ENCODE assay signal across 1 cellular context in the genomic region with DNA sequence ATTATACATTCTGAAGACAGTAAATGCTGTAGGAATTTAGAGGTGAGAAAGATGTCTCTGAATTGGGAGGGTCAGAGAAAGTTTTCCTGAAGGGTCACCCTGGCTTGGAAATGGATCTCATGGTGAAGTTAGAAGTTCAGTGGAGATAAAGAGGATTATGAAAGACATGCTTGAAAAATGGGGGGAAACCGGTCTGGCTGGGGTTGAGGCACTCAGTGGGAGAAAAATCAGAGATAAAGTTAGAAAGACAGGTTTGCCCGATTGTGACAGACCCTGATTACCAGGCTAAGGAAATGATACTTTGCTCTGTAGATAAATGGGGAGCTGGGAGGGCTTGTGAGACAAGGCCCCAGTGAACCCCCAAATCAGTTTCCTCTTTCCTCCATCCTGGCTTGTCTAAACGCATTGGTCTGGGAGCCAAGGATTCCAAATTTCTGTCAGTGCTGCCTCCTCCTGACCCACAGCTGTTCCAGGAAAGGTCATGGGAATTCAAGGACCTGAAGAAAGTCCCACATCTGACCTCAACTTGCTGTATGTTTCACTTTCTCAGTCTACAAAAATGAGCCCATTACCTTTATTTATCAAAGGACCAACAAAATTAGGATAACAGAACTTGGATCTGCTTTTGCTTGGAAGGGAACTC.
TF ChIP-seq lines count a peak whose summit lies in the region.

No MANE protein-coding gene starts in this region.

TF ChIP-seq in GM23338, 12 proteins besides CTCF, POLR2A, EP300 and RAD21 (continued from another document):
- TF ChIP-seq, protein P1, sequence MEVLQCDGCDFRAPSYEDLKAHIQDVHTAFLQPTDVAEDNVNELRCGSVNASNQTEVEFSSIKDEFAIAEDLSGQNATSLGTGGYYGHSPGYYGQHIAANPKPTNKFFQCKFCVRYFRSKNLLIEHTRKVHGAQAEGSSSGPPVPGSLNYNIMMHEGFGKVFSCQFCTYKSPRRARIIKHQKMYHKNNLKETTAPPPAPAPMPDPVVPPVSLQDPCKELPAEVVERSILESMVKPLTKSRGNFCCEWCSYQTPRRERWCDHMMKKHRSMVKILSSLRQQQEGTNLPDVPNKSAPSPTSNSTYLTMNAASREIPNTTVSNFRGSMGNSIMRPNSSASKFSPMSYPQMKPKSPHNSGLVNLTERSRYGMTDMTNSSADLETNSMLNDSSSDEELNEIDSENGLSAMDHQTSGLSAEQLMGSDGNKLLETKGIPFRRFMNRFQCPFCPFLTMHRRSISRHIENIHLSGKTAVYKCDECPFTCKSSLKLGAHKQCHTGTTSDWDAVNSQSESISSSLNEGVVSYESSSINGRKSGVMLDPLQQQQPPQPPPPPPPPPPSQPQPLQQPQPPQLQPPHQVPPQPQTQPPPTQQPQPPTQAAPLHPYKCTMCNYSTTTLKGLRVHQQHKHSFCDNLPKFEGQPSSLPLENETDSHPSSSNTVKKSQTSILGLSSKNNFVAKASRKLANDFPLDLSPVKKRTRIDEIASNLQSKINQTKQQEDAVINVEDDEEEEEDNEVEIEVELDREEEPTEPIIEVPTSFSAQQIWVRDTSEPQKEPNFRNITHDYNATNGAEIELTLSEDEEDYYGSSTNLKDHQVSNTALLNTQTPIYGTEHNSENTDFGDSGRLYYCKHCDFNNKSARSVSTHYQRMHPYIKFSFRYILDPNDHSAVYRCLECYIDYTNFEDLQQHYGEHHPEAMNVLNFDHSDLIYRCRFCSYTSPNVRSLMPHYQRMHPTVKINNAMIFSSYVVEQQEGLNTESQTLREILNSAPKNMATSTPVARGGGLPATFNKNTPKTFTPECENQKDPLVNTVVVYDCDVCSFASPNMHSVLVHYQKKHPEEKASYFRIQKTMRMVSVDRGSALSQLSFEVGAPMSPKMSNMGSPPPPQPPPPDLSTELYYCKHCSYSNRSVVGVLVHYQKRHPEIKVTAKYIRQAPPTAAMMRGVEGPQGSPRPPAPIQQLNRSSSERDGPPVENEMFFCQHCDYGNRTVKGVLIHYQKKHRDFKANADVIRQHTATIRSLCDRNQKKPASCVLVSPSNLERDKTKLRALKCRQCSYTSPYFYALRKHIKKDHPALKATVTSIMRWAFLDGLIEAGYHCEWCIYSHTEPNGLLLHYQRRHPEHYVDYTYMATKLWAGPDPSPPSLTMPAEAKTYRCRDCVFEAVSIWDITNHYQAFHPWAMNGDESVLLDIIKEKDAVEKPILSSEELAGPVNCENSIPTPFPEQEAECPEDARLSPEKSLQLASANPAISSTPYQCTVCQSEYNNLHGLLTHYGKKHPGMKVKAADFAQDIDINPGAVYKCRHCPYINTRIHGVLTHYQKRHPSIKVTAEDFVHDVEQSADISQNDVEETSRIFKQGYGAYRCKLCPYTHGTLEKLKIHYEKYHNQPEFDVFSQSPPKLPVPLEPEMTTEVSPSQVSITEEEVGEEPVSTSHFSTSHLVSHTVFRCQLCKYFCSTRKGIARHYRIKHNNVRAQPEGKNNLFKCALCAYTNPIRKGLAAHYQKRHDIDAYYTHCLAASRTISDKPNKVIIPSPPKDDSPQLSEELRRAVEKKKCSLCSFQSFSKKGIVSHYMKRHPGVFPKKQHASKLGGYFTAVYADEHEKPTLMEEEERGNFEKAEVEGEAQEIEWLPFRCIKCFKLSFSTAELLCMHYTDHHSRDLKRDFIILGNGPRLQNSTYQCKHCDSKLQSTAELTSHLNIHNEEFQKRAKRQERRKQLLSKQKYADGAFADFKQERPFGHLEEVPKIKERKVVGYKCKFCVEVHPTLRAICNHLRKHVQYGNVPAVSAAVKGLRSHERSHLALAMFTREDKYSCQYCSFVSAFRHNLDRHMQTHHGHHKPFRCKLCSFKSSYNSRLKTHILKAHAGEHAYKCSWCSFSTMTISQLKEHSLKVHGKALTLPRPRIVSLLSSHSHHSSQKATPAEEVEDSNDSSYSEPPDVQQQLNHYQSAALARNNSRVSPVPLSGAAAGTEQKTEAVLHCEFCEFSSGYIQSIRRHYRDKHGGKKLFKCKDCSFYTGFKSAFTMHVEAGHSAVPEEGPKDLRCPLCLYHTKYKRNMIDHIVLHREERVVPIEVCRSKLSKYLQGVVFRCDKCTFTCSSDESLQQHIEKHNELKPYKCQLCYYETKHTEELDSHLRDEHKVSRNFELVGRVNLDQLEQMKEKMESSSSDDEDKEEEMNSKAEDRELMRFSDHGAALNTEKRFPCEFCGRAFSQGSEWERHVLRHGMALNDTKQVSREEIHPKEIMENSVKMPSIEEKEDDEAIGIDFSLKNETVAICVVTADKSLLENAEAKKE (CRISPR knock-in tag; IDR thresholded peaks at IDR 0.05) = no peak
- TF ChIP-seq ZNF114 (CRISPR knock-in tag; IDR thresholded peaks at IDR 0.05) = no peak
- TF ChIP-seq EZH2 (IDR thresholded peaks at IDR 0.05; ENCODE audit: low read depth, unreplicated experiment) = no peak
- TF ChIP-seq ZNF331 (CRISPR knock-in tag; IDR thresholded peaks at IDR 0.05; ENCODE audit: low read depth) = no peak
- no peak for TF ChIP-seq EZH2phosphoT487 (IDR thresholded peaks at IDR 0.05; ENCODE audit: unreplicated experiment)
- TF ChIP-seq POLR2AphosphoS5 (IDR thresholded peaks at IDR 0.05; ENCODE audit: low read depth) = no peak
- TF ChIP-seq JUNB (IDR thresholded peaks at IDR 0.05; ENCODE audit: unreplicated experiment) = no peak
- TF ChIP-seq, protein P2, sequence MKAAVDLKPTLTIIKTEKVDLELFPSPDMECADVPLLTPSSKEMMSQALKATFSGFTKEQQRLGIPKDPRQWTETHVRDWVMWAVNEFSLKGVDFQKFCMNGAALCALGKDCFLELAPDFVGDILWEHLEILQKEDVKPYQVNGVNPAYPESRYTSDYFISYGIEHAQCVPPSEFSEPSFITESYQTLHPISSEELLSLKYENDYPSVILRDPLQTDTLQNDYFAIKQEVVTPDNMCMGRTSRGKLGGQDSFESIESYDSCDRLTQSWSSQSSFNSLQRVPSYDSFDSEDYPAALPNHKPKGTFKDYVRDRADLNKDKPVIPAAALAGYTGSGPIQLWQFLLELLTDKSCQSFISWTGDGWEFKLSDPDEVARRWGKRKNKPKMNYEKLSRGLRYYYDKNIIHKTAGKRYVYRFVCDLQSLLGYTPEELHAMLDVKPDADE (IDR thresholded peaks at IDR 0.05) = no peak
- no peak for TF ChIP-seq CREB1 (CRISPR knock-in tag; IDR thresholded peaks at IDR 0.05; ENCODE audit: low read depth)
- TF ChIP-seq STAT1 (IDR thresholded peaks at IDR 0.05; ENCODE audit: unreplicated experiment) = no peak
- TF ChIP-seq, protein P3, sequence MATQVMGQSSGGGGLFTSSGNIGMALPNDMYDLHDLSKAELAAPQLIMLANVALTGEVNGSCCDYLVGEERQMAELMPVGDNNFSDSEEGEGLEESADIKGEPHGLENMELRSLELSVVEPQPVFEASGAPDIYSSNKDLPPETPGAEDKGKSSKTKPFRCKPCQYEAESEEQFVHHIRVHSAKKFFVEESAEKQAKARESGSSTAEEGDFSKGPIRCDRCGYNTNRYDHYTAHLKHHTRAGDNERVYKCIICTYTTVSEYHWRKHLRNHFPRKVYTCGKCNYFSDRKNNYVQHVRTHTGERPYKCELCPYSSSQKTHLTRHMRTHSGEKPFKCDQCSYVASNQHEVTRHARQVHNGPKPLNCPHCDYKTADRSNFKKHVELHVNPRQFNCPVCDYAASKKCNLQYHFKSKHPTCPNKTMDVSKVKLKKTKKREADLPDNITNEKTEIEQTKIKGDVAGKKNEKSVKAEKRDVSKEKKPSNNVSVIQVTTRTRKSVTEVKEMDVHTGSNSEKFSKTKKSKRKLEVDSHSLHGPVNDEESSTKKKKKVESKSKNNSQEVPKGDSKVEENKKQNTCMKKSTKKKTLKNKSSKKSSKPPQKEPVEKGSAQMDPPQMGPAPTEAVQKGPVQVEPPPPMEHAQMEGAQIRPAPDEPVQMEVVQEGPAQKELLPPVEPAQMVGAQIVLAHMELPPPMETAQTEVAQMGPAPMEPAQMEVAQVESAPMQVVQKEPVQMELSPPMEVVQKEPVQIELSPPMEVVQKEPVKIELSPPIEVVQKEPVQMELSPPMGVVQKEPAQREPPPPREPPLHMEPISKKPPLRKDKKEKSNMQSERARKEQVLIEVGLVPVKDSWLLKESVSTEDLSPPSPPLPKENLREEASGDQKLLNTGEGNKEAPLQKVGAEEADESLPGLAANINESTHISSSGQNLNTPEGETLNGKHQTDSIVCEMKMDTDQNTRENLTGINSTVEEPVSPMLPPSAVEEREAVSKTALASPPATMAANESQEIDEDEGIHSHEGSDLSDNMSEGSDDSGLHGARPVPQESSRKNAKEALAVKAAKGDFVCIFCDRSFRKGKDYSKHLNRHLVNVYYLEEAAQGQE (IDR thresholded peaks at IDR 0.05; ENCODE audit: unreplicated experiment) = no peak
